Comparison of ENCODE assay signal across 11 cellular contexts in the genomic region with DNA sequence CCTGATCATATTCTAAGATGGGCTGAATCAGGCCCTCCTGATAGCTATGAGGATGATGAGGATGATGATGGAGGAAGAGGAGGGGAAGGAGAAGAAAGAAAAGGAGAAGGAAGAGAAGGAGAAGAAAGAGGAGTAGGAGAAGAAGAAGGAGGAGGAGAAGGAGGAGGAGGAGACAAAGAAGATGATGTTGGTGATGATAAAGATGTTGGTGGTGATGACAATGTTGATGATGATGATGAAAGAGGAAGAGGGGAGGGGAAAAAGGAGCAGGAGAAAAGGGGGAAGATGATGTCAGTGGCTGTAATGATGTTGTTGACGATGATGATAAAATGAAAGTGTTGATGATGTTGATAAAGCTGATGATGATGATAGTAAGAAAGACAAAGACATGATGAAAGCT.
"Had no signal": no experiment of that assay in that cellular context is flagged by ENCODE, and none has a peak within 500 bp of the region (broad histone marks: within the 10 kb centered on the region; RNA-seq: fewer than 3 reads in every experiment).

No MANE protein-coding gene starts in this region.

- H3K4me1 Mint-ChIP-seq: IgD-negative memory B cell had no signal

- H3K27ac Mint-ChIP-seq: GM23338, H9, HFFc6 had no signal

- H3K9me3 Mint-ChIP-seq: GM23338, H9, HFFc6 had no signal

- H3K4me3 ChIP-seq: GM23338 had no signal

- ATAC-seq: GM23338 had no signal

- H3K27ac ChIP-seq: HL-60 had no signal

- DNase-seq: H9, HCEC 1CT, HFFc6, Kasumi-1, KG1 had no signal

- H3K4me2 ChIP-seq: GM23338 had no signal

- H2AFZ ChIP-seq: GM23338 had no signal

- H3K4me3 Mint-ChIP-seq: GM23338, H9, HFFc6, IgD-negative memory B cell had no signal

- FAIRE-seq: H1, H54, HTR-8/SVneo had no signal
